1 cellular context compared by ENCODE assay signal in genomic region chr17:2502911-2503580, GRCh38.
TF ChIP-seq lines count a peak whose summit lies in the region.

No MANE protein-coding gene starts in this region.

TF ChIP-seq in SK-N-SH, 30 proteins besides CTCF, POLR2A, EP300 and RAD21 (continued from another document):
- no peak for TF ChIP-seq SIN3A (IDR thresholded peaks at IDR 0.05; ENCODE audit: borderline replicate concordance, low read depth, low read length)
- TF ChIP-seq, protein P1, sequence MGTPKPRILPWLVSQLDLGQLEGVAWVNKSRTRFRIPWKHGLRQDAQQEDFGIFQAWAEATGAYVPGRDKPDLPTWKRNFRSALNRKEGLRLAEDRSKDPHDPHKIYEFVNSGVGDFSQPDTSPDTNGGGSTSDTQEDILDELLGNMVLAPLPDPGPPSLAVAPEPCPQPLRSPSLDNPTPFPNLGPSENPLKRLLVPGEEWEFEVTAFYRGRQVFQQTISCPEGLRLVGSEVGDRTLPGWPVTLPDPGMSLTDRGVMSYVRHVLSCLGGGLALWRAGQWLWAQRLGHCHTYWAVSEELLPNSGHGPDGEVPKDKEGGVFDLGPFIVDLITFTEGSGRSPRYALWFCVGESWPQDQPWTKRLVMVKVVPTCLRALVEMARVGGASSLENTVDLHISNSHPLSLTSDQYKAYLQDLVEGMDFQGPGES (IDR thresholded peaks at IDR 0.05; ENCODE audit: low read depth, low read length), result no peak
TF ChIP-seq in SK-N-SH: peak in this region for 0.
